ENCODE assay signal across 1 cellular context in the genomic region with DNA sequence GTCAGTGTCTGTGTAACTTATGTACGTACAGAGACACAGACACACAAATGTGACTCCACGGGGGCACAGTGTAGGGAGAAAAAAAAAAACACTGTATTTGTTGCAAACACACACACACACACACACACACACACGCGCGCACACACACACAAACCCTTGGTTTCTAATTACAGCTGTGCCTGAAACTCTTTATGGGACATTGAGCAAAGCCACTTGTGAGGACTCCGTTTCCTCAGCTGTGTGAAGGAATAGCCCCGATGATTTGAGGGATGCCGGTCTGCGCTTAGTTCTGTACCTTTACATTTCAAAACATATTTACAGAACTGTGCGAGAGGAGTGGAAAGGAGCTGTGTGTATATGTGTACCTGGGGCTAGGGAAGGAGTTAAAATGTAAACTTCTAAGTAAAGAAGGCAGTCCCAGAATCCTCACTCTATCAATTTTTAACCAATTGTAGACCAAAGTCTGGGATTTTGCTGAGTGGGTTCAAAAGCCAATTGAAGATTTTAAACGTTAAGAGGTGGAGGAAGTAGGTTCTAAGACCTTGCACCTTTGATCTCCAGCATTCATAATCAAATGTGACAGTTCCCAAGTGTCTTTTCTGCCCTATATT.
TF ChIP-seq lines count a peak whose summit lies in the region.

No MANE protein-coding gene starts in this region.

TF ChIP-seq in HepG2, 621 proteins besides CTCF, POLR2A, EP300 and RAD21 (continued from another document and continues in another):
- TF ChIP-seq, protein P1, sequence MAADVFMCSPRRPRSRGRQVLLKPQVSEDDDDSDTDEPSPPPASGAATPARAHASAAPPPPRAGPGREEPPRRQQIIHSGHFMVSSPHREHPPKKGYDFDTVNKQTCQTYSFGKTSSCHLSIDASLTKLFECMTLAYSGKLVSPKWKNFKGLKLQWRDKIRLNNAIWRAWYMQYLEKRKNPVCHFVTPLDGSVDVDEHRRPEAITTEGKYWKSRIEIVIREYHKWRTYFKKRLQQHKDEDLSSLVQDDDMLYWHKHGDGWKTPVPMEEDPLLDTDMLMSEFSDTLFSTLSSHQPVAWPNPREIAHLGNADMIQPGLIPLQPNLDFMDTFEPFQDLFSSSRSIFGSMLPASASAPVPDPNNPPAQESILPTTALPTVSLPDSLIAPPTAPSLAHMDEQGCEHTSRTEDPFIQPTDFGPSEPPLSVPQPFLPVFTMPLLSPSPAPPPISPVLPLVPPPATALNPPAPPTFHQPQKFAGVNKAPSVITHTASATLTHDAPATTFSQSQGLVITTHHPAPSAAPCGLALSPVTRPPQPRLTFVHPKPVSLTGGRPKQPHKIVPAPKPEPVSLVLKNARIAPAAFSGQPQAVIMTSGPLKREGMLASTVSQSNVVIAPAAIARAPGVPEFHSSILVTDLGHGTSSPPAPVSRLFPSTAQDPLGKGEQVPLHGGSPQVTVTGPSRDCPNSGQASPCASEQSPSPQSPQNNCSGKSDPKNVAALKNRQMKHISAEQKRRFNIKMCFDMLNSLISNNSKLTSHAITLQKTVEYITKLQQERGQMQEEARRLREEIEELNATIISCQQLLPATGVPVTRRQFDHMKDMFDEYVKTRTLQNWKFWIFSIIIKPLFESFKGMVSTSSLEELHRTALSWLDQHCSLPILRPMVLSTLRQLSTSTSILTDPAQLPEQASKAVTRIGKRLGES (CRISPR knock-in tag; IDR thresholded peaks at IDR 0.05; ENCODE audit: borderline replicate concordance) = no peak
- TF ChIP-seq, protein P2, sequence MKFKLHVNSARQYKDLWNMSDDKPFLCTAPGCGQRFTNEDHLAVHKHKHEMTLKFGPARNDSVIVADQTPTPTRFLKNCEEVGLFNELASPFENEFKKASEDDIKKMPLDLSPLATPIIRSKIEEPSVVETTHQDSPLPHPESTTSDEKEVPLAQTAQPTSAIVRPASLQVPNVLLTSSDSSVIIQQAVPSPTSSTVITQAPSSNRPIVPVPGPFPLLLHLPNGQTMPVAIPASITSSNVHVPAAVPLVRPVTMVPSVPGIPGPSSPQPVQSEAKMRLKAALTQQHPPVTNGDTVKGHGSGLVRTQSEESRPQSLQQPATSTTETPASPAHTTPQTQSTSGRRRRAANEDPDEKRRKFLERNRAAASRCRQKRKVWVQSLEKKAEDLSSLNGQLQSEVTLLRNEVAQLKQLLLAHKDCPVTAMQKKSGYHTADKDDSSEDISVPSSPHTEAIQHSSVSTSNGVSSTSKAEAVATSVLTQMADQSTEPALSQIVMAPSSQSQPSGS (CRISPR knock-in tag; IDR thresholded peaks at IDR 0.05) = peak; percentile 76; the same call in 1 of the 2 replicates
- TF ChIP-seq ZSCAN22 (CRISPR knock-in tag; IDR thresholded peaks at IDR 0.05) (no peak), RBM22 (optimal IDR thresholded peaks at IDR 0.05; ENCODE audit: low read length) (no peak), ZMYM2 (CRISPR knock-in tag; IDR thresholded peaks at IDR 0.05) (no peak), ZNF768 (CRISPR knock-in tag; IDR thresholded peaks at IDR 0.05) (no peak), NCOA1 (CRISPR knock-in tag; IDR thresholded peaks at IDR 0.05) (no peak), EED (CRISPR knock-in tag; IDR thresholded peaks at IDR 0.05) (no peak), GATA4 (IDR thresholded peaks at IDR 0.05; ENCODE audit: borderline replicate concordance, low read depth) (peak; percentile 66; the same call in 1 of the 2 replicates), ZSCAN30 (CRISPR knock-in tag; IDR thresholded peaks at IDR 0.05) (no peak; the same call in 1 of the 2 replicates), ZNF331 (CRISPR knock-in tag; IDR thresholded peaks at IDR 0.05) (no peak; the same call in 1 of the 2 replicates), WIZ (CRISPR knock-in tag; IDR thresholded peaks at IDR 0.05) (no peak), ZNF225 (CRISPR knock-in tag; IDR thresholded peaks at IDR 0.05) (no peak), ZNF629 (CRISPR knock-in tag; conservative IDR thresholded peaks at IDR 0.05) (0 out of 2 replicates have a peak, but pooled peaks have one; percentile 1), ZNF839 (CRISPR knock-in tag; IDR thresholded peaks at IDR 0.05; ENCODE audit: borderline replicate concordance) (no peak), ZBTB20 (CRISPR knock-in tag; IDR thresholded peaks at IDR 0.05; ENCODE audit: borderline replicate concordance, low read depth) (peak; percentile 75; the same call in 1 of the 2 replicates), PHF21A (CRISPR knock-in tag; IDR thresholded peaks at IDR 0.05) (peak; percentile 71), ZNF562 (CRISPR knock-in tag; IDR thresholded peaks at IDR 0.05; ENCODE audit: borderline replicate concordance) (no peak), KLF6 (CRISPR knock-in tag; IDR thresholded peaks at IDR 0.05) (no peak), HOXD1 (CRISPR knock-in tag; IDR thresholded peaks at IDR 0.05) (no peak; the same call in 1 of the 2 replicates), HDAC6 (IDR thresholded peaks at IDR 0.05; ENCODE audit: low read depth, low read length) (no peak), ZNF570 (CRISPR knock-in tag; IDR thresholded peaks at IDR 0.05; ENCODE audit: borderline replicate concordance) (no peak), RFXAP (CRISPR knock-in tag; IDR thresholded peaks at IDR 0.05; ENCODE audit: borderline replicate concordance) (0 out of 2 replicates have a peak, but pooled peaks have one; percentile 4)
- TF ChIP-seq, protein P3, sequence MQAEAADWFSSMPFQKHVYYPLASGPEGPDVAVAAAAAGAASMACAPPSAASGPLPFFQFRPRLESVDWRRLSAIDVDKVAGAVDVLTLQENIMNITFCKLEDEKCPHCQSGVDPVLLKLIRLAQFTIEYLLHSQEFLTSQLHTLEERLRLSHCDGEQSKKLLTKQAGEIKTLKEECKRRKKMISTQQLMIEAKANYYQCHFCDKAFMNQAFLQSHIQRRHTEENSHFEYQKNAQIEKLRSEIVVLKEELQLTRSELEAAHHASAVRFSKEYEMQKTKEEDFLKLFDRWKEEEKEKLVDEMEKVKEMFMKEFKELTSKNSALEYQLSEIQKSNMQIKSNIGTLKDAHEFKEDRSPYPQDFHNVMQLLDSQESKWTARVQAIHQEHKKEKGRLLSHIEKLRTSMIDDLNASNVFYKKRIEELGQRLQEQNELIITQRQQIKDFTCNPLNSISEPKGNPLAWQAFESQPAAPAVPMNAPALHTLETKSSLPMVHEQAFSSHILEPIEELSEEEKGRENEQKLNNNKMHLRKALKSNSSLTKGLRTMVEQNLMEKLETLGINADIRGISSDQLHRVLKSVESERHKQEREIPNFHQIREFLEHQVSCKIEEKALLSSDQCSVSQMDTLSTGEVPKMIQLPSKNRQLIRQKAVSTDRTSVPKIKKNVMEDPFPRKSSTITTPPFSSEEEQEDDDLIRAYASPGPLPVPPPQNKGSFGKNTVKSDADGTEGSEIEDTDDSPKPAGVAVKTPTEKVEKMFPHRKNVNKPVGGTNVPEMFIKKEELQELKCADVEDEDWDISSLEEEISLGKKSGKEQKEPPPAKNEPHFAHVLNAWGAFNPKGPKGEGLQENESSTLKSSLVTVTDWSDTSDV (CRISPR knock-in tag; IDR thresholded peaks at IDR 0.05) = no peak
- TF ChIP-seq, protein P4, sequence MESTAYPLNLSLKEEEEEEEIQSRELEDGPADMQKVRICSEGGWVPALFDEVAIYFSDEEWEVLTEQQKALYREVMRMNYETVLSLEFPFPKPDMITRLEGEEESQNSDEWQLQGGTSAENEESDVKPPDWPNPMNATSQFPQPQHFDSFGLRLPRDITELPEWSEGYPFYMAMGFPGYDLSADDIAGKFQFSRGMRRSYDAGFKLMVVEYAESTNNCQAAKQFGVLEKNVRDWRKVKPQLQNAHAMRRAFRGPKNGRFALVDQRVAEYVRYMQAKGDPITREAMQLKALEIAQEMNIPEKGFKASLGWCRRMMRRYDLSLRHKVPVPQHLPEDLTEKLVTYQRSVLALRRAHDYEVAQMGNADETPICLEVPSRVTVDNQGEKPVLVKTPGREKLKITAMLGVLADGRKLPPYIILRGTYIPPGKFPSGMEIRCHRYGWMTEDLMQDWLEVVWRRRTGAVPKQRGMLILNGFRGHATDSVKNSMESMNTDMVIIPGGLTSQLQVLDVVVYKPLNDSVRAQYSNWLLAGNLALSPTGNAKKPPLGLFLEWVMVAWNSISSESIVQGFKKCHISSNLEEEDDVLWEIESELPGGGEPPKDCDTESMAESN (CRISPR knock-in tag; conservative IDR thresholded peaks at IDR 0.05) = 0 out of 2 replicates have a peak, but pooled peaks have one; percentile 42
- TF ChIP-seq, protein P5, sequence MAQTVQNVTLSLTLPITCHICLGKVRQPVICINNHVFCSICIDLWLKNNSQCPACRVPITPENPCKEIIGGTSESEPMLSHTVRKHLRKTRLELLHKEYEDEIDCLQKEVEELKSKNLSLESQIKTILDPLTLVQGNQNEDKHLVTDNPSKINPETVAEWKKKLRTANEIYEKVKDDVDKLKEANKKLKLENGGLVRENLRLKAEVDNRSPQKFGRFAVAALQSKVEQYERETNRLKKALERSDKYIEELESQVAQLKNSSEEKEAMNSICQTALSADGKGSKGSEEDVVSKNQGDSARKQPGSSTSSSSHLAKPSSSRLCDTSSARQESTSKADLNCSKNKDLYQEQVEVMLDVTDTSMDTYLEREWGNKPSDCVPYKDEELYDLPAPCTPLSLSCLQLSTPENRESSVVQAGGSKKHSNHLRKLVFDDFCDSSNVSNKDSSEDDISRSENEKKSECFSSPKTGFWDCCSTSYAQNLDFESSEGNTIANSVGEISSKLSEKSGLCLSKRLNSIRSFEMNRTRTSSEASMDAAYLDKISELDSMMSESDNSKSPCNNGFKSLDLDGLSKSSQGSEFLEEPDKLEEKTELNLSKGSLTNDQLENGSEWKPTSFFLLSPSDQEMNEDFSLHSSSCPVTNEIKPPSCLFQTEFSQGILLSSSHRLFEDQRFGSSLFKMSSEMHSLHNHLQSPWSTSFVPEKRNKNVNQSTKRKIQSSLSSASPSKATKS (CRISPR knock-in tag; IDR thresholded peaks at IDR 0.05) = peak; percentile 73; the same call in 1 of the 2 replicates
- TF ChIP-seq, protein P6, sequence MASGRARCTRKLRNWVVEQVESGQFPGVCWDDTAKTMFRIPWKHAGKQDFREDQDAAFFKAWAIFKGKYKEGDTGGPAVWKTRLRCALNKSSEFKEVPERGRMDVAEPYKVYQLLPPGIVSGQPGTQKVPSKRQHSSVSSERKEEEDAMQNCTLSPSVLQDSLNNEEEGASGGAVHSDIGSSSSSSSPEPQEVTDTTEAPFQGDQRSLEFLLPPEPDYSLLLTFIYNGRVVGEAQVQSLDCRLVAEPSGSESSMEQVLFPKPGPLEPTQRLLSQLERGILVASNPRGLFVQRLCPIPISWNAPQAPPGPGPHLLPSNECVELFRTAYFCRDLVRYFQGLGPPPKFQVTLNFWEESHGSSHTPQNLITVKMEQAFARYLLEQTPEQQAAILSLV (CRISPR knock-in tag; IDR thresholded peaks at IDR 0.05; ENCODE audit: borderline replicate concordance) = peak; percentile 73; the same call in 1 of the 2 replicates
- TF ChIP-seq, protein P7, sequence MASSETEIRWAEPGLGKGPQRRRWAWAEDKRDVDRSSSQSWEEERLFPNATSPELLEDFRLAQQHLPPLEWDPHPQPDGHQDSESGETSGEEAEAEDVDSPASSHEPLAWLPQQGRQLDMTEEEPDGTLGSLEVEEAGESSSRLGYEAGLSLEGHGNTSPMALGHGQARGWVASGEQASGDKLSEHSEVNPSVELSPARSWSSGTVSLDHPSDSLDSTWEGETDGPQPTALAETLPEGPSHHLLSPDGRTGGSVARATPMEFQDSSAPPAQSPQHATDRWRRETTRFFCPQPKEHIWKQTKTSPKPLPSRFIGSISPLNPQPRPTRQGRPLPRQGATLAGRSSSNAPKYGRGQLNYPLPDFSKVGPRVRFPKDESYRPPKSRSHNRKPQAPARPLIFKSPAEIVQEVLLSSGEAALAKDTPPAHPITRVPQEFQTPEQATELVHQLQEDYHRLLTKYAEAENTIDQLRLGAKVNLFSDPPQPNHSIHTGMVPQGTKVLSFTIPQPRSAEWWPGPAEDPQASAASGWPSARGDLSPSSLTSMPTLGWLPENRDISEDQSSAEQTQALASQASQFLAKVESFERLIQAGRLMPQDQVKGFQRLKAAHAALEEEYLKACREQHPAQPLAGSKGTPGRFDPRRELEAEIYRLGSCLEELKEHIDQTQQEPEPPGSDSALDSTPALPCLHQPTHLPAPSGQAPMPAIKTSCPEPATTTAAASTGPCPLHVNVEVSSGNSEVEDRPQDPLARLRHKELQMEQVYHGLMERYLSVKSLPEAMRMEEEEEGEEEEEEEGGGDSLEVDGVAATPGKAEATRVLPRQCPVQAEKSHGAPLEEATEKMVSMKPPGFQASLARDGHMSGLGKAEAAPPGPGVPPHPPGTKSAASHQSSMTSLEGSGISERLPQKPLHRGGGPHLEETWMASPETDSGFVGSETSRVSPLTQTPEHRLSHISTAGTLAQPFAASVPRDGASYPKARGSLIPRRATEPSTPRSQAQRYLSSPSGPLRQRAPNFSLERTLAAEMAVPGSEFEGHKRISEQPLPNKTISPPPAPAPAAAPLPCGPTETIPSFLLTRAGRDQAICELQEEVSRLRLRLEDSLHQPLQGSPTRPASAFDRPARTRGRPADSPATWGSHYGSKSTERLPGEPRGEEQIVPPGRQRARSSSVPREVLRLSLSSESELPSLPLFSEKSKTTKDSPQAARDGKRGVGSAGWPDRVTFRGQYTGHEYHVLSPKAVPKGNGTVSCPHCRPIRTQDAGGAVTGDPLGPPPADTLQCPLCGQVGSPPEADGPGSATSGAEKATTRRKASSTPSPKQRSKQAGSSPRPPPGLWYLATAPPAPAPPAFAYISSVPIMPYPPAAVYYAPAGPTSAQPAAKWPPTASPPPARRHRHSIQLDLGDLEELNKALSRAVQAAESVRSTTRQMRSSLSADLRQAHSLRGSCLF (CRISPR knock-in tag; IDR thresholded peaks at IDR 0.05; ENCODE audit: borderline replicate concordance) = no peak
- TF ChIP-seq, protein P8, sequence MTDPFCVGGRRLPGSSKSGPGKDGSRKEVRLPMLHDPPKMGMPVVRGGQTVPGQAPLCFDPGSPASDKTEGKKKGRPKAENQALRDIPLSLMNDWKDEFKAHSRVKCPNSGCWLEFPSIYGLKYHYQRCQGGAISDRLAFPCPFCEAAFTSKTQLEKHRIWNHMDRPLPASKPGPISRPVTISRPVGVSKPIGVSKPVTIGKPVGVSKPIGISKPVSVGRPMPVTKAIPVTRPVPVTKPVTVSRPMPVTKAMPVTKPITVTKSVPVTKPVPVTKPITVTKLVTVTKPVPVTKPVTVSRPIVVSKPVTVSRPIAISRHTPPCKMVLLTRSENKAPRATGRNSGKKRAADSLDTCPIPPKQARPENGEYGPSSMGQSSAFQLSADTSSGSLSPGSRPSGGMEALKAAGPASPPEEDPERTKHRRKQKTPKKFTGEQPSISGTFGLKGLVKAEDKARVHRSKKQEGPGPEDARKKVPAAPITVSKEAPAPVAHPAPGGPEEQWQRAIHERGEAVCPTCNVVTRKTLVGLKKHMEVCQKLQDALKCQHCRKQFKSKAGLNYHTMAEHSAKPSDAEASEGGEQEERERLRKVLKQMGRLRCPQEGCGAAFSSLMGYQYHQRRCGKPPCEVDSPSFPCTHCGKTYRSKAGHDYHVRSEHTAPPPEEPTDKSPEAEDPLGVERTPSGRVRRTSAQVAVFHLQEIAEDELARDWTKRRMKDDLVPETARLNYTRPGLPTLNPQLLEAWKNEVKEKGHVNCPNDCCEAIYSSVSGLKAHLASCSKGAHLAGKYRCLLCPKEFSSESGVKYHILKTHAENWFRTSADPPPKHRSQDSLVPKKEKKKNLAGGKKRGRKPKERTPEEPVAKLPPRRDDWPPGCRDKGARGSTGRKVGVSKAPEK (CRISPR knock-in tag; IDR thresholded peaks at IDR 0.05; ENCODE audit: borderline replicate concordance) = no peak
- TF ChIP-seq, protein P9, sequence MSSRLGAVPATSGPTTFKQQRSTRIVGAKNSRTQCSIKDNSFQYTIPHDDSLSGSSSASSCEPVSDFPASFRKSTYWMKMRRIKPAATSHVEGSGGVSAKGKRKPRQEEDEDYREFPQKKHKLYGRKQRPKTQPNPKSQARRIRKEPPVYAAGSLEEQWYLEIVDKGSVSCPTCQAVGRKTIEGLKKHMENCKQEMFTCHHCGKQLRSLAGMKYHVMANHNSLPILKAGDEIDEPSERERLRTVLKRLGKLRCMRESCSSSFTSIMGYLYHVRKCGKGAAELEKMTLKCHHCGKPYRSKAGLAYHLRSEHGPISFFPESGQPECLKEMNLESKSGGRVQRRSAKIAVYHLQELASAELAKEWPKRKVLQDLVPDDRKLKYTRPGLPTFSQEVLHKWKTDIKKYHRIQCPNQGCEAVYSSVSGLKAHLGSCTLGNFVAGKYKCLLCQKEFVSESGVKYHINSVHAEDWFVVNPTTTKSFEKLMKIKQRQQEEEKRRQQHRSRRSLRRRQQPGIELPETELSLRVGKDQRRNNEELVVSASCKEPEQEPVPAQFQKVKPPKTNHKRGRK (CRISPR knock-in tag; IDR thresholded peaks at IDR 0.05) = no peak
